1 cellular context compared by ENCODE assay signal in the genomic region with DNA sequence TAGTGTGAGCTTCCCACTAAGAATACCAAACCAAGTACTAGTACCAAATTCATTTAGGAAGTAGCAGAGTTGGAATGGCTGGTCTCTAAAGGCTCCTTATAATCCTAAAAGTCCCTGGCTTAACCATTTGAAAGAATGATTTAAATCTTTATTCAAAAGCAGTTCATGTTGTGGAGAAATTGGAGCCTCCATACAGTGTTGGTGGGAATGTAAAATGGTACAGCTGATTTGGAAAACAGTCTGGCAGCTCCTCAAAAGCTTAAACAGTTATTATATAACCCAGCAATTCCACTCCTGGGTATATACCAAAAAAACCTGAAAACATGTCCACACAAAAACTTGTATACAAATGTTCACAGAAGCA.
TF ChIP-seq lines count a peak whose summit lies in the region.

No MANE protein-coding gene starts in this region.

TF ChIP-seq in IMR-90, 13 proteins besides CTCF, POLR2A, EP300 and RAD21:
- TF ChIP-seq USF2 (IDR thresholded peaks at IDR 0.05; ENCODE audit: low read depth, low read length) (no peak), BHLHE40 (IDR thresholded peaks at IDR 0.05; ENCODE audit: low read depth, low read length) (no peak), MAZ (IDR thresholded peaks at IDR 0.05; ENCODE audit: borderline replicate concordance, low read depth, low read length) (no peak), MAFK (IDR thresholded peaks at IDR 0.05; ENCODE audit: low read depth, low read length) (no peak), SMC3 (IDR thresholded peaks at IDR 0.05; ENCODE audit: low read depth, low read length) (no peak), RCOR1 (IDR thresholded peaks at IDR 0.05; ENCODE audit: insufficient replicate concordance, low read length) (no peak), RFX5 (IDR thresholded peaks at IDR 0.05; ENCODE audit: low read depth, low read length) (no peak), FOS (IDR thresholded peaks at IDR 0.05; ENCODE audit: low read depth, low read length) (no peak), MXI1 (IDR thresholded peaks at IDR 0.05; ENCODE audit: borderline replicate concordance, low read depth, low read length) (no peak), CHD1 (IDR thresholded peaks at IDR 0.05; ENCODE audit: low read depth, low read length) (no peak), CEBPB (IDR thresholded peaks at IDR 0.05; ENCODE audit: low read depth, low read length) (no peak), NFE2L2 (IDR thresholded peaks at IDR 0.05; ENCODE audit: low read depth, low read length) (no peak)
- TF ChIP-seq, protein P1, sequence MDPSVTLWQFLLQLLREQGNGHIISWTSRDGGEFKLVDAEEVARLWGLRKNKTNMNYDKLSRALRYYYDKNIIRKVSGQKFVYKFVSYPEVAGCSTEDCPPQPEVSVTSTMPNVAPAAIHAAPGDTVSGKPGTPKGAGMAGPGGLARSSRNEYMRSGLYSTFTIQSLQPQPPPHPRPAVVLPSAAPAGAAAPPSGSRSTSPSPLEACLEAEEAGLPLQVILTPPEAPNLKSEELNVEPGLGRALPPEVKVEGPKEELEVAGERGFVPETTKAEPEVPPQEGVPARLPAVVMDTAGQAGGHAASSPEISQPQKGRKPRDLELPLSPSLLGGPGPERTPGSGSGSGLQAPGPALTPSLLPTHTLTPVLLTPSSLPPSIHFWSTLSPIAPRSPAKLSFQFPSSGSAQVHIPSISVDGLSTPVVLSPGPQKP (IDR thresholded peaks at IDR 0.05; ENCODE audit: borderline replicate concordance, low read depth, low read length) = no peak
TF ChIP-seq in IMR-90: peak in this region for 0.
